In the genomic region with DNA sequence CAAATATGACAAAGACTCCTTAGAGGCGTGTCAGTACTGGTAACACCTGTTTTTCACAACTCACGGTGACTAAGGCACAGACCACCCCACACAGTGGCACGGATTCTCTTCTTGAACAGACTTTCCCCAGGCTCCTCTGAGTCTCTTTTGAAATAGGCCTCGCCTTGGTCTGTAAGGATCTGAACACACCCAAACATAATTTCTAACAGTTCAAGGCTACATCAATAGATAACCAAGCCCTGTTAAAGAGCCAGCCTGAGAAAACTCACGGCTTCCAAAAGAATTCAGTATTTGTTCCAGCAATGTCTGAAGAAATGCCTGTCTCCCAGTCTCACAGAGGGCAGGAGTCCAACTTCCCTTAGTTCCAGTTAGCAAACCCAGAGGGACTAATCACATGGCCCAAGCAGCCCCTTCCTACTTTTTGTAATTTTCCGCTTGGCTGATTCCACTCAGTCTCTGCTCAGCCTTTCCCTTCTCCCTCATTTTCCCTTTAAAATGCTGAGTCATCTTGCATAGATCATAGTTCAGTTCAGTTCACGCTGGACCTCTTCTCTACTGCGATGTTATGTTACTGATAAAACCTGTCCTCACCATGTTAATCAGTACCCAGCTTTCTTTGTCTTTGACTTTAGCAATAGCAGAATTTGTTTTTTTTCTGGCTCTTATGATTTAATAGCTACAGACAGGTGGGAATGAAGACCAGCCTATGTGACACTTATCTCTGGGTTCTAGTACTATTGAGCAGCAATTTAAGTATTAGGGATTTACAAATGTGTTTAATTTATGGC, we compare ENCODE assay signal across 1 cellular context.
TF ChIP-seq lines count a peak whose summit lies in the region.

No MANE protein-coding gene starts in this region.

TF ChIP-seq in HepG2, 621 proteins besides CTCF, POLR2A, EP300 and RAD21 (continued from another document and continues in another):
- TF ChIP-seq BORCS8-MEF2B (CRISPR knock-in tag; IDR thresholded peaks at IDR 0.05) (0 out of 2 replicates have a peak, but pooled peaks have one; percentile 15), ZNF253 (CRISPR knock-in tag; IDR thresholded peaks at IDR 0.05; ENCODE audit: borderline replicate concordance) (no peak), ZNF839 (CRISPR knock-in tag; IDR thresholded peaks at IDR 0.05; ENCODE audit: borderline replicate concordance) (no peak), NFE2 (CRISPR knock-in tag; IDR thresholded peaks at IDR 0.05) (peak; percentile 85), PAX8 (CRISPR knock-in tag; IDR thresholded peaks at IDR 0.05; ENCODE audit: borderline replicate concordance) (no peak), FOXA1 (IDR thresholded peaks at IDR 0.05) (no peak), FOXA1 (CRISPR knock-in tag; IDR thresholded peaks at IDR 0.05) (peak; percentile 20; the same call in 1 of the 2 replicates), ZNF510 (CRISPR knock-in tag; IDR thresholded peaks at IDR 0.05; ENCODE audit: low read depth) (no peak), PHF5A (CRISPR knock-in tag; IDR thresholded peaks at IDR 0.05; ENCODE audit: low read depth, unreplicated experiment) (no peak), CENPX (CRISPR knock-in tag; IDR thresholded peaks at IDR 0.05) (no peak), SSRP1 (CRISPR knock-in tag; IDR thresholded peaks at IDR 0.05) (no peak), NFYC (CRISPR knock-in tag; IDR thresholded peaks at IDR 0.05) (no peak; the same call in 1 of the 2 replicates), ZNF766 (CRISPR knock-in tag; IDR thresholded peaks at IDR 0.05; ENCODE audit: borderline replicate concordance) (no peak), SMARCE1 (IDR thresholded peaks at IDR 0.05; ENCODE audit: borderline replicate concordance) (no peak), HNRNPK (IDR thresholded peaks at IDR 0.05; ENCODE audit: low read depth, low read length, poor library complexity, severe bottlenecking) (no peak), PPARG (CRISPR knock-in tag; conservative IDR thresholded peaks at IDR 0.05) (peak; percentile 94), NCOR1 (IDR thresholded peaks at IDR 0.05; ENCODE audit: borderline replicate concordance, low read length) (peak; percentile 66; the same call in 1 of the 2 replicates), GATA4 (IDR thresholded peaks at IDR 0.05; ENCODE audit: borderline replicate concordance, low read depth) (peak; percentile 85; the same call in 1 of the 2 replicates), GABPB1 (CRISPR knock-in tag; IDR thresholded peaks at IDR 0.05) (no peak; the same call in 1 of the 2 replicates), TBX3 (IDR thresholded peaks at IDR 0.05; ENCODE audit: borderline replicate concordance) (no peak), ZNF746 (CRISPR knock-in tag; IDR thresholded peaks at IDR 0.05) (peak; percentile 73; the same call in 1 of the 2 replicates), RFXAP (CRISPR knock-in tag; IDR thresholded peaks at IDR 0.05; ENCODE audit: borderline replicate concordance) (0 out of 2 replicates have a peak, but pooled peaks have one; percentile 52), MAF1 (CRISPR knock-in tag; IDR thresholded peaks at IDR 0.05; ENCODE audit: borderline replicate concordance) (no peak), MYC (CRISPR knock-in tag; IDR thresholded peaks at IDR 0.05; ENCODE audit: borderline replicate concordance) (no peak), PHF20 (CRISPR knock-in tag; IDR thresholded peaks at IDR 0.05) (peak; percentile 43; the same call in 1 of the 2 replicates), ZNF879 (CRISPR knock-in tag; IDR thresholded peaks at IDR 0.05) (no peak)
- TF ChIP-seq, protein P1, sequence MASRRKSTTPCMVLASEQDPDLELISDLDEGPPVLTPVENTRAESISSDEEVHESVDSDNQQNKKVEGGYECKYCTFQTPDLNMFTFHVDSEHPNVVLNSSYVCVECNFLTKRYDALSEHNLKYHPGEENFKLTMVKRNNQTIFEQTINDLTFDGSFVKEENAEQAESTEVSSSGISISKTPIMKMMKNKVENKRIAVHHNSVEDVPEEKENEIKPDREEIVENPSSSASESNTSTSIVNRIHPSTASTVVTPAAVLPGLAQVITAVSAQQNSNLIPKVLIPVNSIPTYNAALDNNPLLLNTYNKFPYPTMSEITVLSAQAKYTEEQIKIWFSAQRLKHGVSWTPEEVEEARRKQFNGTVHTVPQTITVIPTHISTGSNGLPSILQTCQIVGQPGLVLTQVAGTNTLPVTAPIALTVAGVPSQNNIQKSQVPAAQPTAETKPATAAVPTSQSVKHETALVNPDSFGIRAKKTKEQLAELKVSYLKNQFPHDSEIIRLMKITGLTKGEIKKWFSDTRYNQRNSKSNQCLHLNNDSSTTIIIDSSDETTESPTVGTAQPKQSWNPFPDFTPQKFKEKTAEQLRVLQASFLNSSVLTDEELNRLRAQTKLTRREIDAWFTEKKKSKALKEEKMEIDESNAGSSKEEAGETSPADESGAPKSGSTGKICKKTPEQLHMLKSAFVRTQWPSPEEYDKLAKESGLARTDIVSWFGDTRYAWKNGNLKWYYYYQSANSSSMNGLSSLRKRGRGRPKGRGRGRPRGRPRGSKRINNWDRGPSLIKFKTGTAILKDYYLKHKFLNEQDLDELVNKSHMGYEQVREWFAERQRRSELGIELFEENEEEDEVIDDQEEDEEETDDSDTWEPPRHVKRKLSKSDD (CRISPR knock-in tag; IDR thresholded peaks at IDR 0.05; ENCODE audit: low read depth) = peak; percentile 29; the same call in 1 of the 2 replicates
- TF ChIP-seq, protein P2, sequence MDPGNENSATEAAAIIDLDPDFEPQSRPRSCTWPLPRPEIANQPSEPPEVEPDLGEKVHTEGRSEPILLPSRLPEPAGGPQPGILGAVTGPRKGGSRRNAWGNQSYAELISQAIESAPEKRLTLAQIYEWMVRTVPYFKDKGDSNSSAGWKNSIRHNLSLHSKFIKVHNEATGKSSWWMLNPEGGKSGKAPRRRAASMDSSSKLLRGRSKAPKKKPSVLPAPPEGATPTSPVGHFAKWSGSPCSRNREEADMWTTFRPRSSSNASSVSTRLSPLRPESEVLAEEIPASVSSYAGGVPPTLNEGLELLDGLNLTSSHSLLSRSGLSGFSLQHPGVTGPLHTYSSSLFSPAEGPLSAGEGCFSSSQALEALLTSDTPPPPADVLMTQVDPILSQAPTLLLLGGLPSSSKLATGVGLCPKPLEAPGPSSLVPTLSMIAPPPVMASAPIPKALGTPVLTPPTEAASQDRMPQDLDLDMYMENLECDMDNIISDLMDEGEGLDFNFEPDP (CRISPR knock-in tag; conservative IDR thresholded peaks at IDR 0.05) = no peak
- TF ChIP-seq, protein P3, sequence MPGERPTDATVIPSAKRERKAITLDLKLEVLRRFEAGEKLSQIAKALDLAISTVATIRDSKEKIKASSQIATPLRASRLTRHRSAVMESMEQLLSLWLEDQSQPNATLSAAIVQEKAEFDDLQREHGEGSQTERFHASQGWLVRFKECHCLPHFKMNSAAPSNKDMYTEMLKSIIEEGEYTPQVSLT (CRISPR knock-in tag; IDR thresholded peaks at IDR 0.05; ENCODE audit: borderline replicate concordance, low read depth) = no peak
- TF ChIP-seq, protein P4, sequence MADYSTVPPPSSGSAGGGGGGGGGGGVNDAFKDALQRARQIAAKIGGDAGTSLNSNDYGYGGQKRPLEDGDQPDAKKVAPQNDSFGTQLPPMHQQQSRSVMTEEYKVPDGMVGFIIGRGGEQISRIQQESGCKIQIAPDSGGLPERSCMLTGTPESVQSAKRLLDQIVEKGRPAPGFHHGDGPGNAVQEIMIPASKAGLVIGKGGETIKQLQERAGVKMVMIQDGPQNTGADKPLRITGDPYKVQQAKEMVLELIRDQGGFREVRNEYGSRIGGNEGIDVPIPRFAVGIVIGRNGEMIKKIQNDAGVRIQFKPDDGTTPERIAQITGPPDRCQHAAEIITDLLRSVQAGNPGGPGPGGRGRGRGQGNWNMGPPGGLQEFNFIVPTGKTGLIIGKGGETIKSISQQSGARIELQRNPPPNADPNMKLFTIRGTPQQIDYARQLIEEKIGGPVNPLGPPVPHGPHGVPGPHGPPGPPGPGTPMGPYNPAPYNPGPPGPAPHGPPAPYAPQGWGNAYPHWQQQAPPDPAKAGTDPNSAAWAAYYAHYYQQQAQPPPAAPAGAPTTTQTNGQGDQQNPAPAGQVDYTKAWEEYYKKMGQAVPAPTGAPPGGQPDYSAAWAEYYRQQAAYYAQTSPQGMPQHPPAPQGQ (CRISPR knock-in tag; IDR thresholded peaks at IDR 0.05; ENCODE audit: borderline replicate concordance) = no peak
- TF ChIP-seq, protein P5, sequence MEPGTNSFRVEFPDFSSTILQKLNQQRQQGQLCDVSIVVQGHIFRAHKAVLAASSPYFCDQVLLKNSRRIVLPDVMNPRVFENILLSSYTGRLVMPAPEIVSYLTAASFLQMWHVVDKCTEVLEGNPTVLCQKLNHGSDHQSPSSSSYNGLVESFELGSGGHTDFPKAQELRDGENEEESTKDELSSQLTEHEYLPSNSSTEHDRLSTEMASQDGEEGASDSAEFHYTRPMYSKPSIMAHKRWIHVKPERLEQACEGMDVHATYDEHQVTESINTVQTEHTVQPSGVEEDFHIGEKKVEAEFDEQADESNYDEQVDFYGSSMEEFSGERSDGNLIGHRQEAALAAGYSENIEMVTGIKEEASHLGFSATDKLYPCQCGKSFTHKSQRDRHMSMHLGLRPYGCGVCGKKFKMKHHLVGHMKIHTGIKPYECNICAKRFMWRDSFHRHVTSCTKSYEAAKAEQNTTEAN (CRISPR knock-in tag; conservative IDR thresholded peaks at IDR 0.05) = peak; percentile 48; the same call in 1 of the 2 replicates
- TF ChIP-seq, protein P6, sequence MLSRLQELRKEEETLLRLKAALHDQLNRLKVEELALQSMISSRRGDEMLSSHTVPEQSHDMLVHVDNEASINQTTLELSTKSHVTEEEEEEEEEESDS (CRISPR knock-in tag; IDR thresholded peaks at IDR 0.05; ENCODE audit: borderline replicate concordance) = no peak
- TF ChIP-seq, protein P7, sequence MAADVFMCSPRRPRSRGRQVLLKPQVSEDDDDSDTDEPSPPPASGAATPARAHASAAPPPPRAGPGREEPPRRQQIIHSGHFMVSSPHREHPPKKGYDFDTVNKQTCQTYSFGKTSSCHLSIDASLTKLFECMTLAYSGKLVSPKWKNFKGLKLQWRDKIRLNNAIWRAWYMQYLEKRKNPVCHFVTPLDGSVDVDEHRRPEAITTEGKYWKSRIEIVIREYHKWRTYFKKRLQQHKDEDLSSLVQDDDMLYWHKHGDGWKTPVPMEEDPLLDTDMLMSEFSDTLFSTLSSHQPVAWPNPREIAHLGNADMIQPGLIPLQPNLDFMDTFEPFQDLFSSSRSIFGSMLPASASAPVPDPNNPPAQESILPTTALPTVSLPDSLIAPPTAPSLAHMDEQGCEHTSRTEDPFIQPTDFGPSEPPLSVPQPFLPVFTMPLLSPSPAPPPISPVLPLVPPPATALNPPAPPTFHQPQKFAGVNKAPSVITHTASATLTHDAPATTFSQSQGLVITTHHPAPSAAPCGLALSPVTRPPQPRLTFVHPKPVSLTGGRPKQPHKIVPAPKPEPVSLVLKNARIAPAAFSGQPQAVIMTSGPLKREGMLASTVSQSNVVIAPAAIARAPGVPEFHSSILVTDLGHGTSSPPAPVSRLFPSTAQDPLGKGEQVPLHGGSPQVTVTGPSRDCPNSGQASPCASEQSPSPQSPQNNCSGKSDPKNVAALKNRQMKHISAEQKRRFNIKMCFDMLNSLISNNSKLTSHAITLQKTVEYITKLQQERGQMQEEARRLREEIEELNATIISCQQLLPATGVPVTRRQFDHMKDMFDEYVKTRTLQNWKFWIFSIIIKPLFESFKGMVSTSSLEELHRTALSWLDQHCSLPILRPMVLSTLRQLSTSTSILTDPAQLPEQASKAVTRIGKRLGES (CRISPR knock-in tag; IDR thresholded peaks at IDR 0.05; ENCODE audit: borderline replicate concordance) = no peak
- TF ChIP-seq, protein P8, sequence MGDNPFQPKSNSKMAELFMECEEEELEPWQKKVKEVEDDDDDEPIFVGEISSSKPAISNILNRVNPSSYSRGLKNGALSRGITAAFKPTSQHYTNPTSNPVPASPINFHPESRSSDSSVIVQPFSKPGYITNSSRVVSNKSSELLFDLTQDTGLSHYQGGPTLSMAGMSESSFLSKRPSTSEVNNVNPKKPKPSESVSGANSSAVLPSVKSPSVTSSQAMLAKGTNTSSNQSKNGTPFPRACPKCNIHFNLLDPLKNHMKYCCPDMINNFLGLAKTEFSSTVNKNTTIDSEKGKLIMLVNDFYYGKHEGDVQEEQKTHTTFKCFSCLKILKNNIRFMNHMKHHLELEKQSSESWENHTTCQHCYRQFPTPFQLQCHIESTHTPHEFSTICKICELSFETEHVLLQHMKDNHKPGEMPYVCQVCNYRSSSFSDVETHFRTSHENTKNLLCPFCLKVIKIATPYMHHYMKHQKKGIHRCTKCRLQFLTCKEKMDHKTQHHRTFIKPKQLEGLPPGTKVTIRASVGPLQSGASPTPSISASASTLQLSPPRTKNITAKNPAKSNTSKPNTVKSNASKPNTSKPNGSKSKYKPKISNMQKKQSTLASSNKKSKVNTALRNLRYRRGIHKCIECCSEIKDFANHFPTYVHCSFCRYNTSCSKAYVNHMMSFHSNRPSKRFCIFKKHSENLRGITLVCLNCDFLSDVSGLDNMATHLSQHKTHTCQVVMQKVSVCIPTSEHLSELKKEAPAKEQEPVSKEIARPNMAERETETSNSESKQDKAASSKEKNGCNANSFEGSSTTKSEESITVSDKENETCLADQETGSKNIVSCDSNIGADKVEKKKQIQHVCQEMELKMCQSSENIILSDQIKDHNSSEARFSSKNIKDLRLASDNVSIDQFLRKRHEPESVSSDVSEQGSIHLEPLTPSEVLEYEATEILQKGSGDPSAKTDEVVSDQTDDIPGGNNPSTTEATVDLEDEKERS (CRISPR knock-in tag; IDR thresholded peaks at IDR 0.05) = 0 out of 2 replicates have a peak, but pooled peaks have one; percentile 20
- TF ChIP-seq, protein P9, sequence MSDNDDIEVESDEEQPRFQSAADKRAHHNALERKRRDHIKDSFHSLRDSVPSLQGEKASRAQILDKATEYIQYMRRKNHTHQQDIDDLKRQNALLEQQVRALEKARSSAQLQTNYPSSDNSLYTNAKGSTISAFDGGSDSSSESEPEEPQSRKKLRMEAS (IDR thresholded peaks at IDR 0.05) = peak; percentile 62
- TF ChIP-seq, protein P10, sequence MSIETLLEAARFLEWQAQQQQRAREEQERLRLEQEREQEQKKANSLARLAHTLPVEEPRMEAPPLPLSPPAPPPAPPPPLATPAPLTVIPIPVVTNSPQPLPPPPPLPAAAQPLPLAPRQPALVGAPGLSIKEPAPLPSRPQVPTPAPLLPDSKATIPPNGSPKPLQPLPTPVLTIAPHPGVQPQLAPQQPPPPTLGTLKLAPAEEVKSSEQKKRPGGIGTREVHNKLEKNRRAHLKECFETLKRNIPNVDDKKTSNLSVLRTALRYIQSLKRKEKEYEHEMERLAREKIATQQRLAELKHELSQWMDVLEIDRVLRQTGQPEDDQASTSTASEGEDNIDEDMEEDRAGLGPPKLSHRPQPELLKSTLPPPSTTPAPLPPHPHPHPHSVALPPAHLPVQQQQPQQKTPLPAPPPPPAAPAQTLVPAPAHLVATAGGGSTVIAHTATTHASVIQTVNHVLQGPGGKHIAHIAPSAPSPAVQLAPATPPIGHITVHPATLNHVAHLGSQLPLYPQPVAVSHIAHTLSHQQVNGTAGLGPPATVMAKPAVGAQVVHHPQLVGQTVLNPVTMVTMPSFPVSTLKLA (IDR thresholded peaks at IDR 0.05) = peak; percentile 38; the same call in 1 of the 2 replicates
